In the genomic region with DNA sequence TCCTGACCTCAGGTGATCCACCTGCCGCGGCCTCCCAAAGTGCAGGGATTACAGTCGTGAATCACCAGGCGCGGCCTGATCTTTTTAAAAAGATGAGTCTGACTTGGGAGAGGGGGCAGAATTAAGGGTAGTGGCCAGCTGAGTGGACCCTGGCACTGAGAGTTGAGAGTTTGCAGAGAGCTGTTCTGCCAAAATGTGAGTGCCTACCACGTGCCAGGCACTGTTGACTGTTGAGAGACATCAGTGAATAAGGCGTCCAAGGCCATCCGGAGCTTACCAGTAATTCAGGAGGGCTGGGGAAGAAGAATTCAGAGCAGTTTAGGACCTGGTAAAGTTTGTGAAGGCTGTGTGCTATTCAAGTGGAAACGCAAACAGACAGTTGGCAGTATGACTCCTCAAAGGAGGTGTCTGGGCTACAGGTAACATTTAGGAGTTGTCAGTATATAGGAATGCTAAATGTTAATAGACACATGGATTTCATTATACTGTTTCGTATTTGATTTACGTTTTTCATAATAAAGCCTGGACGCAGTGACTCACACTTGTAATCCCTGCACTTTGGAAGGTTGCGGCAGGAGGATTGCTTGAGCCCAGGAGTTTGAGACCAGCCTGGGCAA, we compare ENCODE assay signal across 8 cellular contexts. TPM values are rescaled to one million over a fixed set of nuclear protein-coding genes. Genes with fewer than 3 reads are reported as not detected.
DNase-seq lines count a peak whose midpoint lies in the region; ATAC-seq, FAIRE-seq and TF ChIP-seq lines count a peak whose summit lies in the region.

No MANE protein-coding gene starts in this region.

- no peak for ATAC-seq in activated T-cell treated with anti-CD3 and anti-CD28 coated beads, Interleukin-2, amount 50 U/mL, for 72 hours (replicated peaks in 1 of 2)
- ATAC-seq in HG03378 (IDR thresholded peaks at IDR 0.05; ENCODE audit: unreplicated experiment) = no peak

- H3K9me1 ChIP-seq in keratinocyte (ENCODE audit: control insufficient read depth, extremely low read depth, insufficient read depth, low read length) = peaks cover 3% of the 10 kb centered on the region

- H3K79me2 ChIP-seq in astrocyte (ENCODE audit: insufficient read depth, low read length) (peaks cover 60% of the 10 kb centered on the region), keratinocyte (ENCODE audit: control insufficient read depth, insufficient read depth, low read length) (peaks cover 11% of the 10 kb centered on the region)

- H3K4me3 ChIP-seq in astrocyte (ENCODE audit: insufficient read depth, low read depth, low read length) (peak overlapping the region; percentile 34), keratinocyte (ENCODE audit: control insufficient read depth in 2 of 3, extremely low read depth in 1 of 3, insufficient read depth in 2 of 3, low read depth in 1 of 3, low read length in 3 of 3) (no peak overlapping the region), transverse colon (peak overlapping the region in 1 of 4 donors; percentile 74)

- peaks cover 28% of the 10 kb centered on the region for H4K20me1 ChIP-seq in astrocyte (ENCODE audit: insufficient read depth, low read length)
- no peaks in the 10 kb centered on the region for H4K20me1 ChIP-seq in keratinocyte (ENCODE audit: control insufficient read depth, extremely low read depth, insufficient read depth, low read length)

- H2AFZ ChIP-seq in astrocyte (ENCODE audit: low read depth, low read length) (no peak overlapping the region), keratinocyte (ENCODE audit: control insufficient read depth, low read length) (no peak overlapping the region)

- no peaks in the 10 kb centered on the region for H3K27me3 Mint-ChIP-seq in activated T-cell treated with anti-CD3 and anti-CD28 coated beads, Interleukin-2, amount 50 U/mL, for 72 hours (ENCODE audit: low read depth)
- H3K27me3 Mint-ChIP-seq in astrocyte (ENCODE audit: low read depth, unreplicated experiment) = peaks cover 7% of the 10 kb centered on the region

- DNase-seq in activated T-cell treated with anti-CD3 and anti-CD28 coated beads, Interleukin-2, amount 50 U/mL, for 72 hours = no peak
- DNase-seq in activated T-cell treated with anti-CD3 and anti-CD28 coated beads, Interleukin-2, amount 50 U/mL, for 1 hour = no peak
- DNase-seq in astrocyte (ENCODE audit: low read depth) (no peak), keratinocyte (ENCODE audit: low read depth, low spot score) (no peak), transverse colon (no peak), AML-193 (lab: John Stamatoyannopoulos, UW) (no peak), GM10266 (ENCODE audit: extremely low spot score) (no peak)

- no peak for FAIRE-seq in astrocyte (lab: Jason Lieb, UNC)
- FAIRE-seq in keratinocyte (lab: Jason Lieb, UNC) = peak; percentile 74

- H3K27me3 ChIP-seq in astrocyte (ENCODE audit: insufficient read depth, low read length) (no peaks in the 10 kb centered on the region), keratinocyte (ENCODE audit: control insufficient read depth, extremely low read depth, insufficient read depth, low read length) (no peaks in the 10 kb centered on the region), transverse colon (no peaks in the 10 kb centered on the region)

- H3K9ac ChIP-seq in astrocyte (ENCODE audit: low read length) (no peak overlapping the region), keratinocyte (ENCODE audit: control insufficient read depth, extremely low read depth, insufficient read depth, low read length) (no peak overlapping the region)

- H3K27ac ChIP-seq in astrocyte (ENCODE audit: low read depth, low read length) (no peak overlapping the region), keratinocyte (ENCODE audit: control insufficient read depth, insufficient read depth, low read length) (peak overlapping the region; percentile 57), transverse colon (peak overlapping the region; percentile 94 to 96 (median 94))

- H3K4me2 ChIP-seq in astrocyte (ENCODE audit: low read length) (peak overlapping the region; percentile 85), keratinocyte (ENCODE audit: control insufficient read depth, extremely low read depth, insufficient read depth, low read depth, low read length) (peak overlapping the region; percentile 31)

- intact Hi-C loops in transverse colon (cut with DNase I; ENCODE audit: low total_unique reads) = no loop called here

- TF ChIP-seq POLR2A in transverse colon (IDR thresholded peaks at IDR 0.05) = no peak

- H3K4me1 Mint-ChIP-seq in activated T-cell treated with anti-CD3 and anti-CD28 coated beads, Interleukin-2, amount 50 U/mL, for 72 hours (ENCODE audit: low read depth) = peaks cover 32% of the 10 kb centered on the region
- peaks cover 11% of the 10 kb centered on the region for H3K4me1 Mint-ChIP-seq in astrocyte (ENCODE audit: low read depth, unreplicated experiment)

- dilution Hi-C loops in keratinocyte (cut with MboI; ENCODE audit: extremely low pct_ligation_motif_present, low sequenced_read_pairs) = no loop called here

- H3K36me3 ChIP-seq in astrocyte (ENCODE audit: insufficient read depth, low read length) (no peaks in the 10 kb centered on the region), keratinocyte (ENCODE audit: control insufficient read depth in 2 of 2, extremely low read depth in 1 of 2, insufficient read depth in 2 of 2, low read length in 2 of 2) (peaks cover 0 to 2% of the 10 kb centered on the region in 2 experiments), transverse colon (no peaks in the 10 kb centered on the region)

- in situ Hi-C loops in transverse colon (cut with MboI; ENCODE audit: low pct_ligation_motif_present in 1 of 4, low pct_unique_long_range_greater_than_20kb in 1 of 4, low sequenced_read_pairs in 3 of 4) = loop anchor here (25.0 kb wide), 1 partner anchor 329 kb away; no protein-coding TSS in a partner anchor

- peaks cover 3 to 6% of the 10 kb centered on the region in 2 donors for H3K36me3 Mint-ChIP-seq in activated T-cell treated with anti-CD3 and anti-CD28 coated beads, Interleukin-2, amount 50 U/mL, for 72 hours (ENCODE audit: insufficient read depth in 2 of 2)
- H3K36me3 Mint-ChIP-seq in astrocyte (ENCODE audit: low read depth, unreplicated experiment) = peaks cover 13% of the 10 kb centered on the region

- no peak overlapping the region for H3K27ac Mint-ChIP-seq in activated T-cell treated with anti-CD3 and anti-CD28 coated beads, Interleukin-2, amount 50 U/mL, for 72 hours
- H3K27ac Mint-ChIP-seq in astrocyte (ENCODE audit: unreplicated experiment) = no peak overlapping the region

- WGBS in transverse colon (ENCODE audit: low coverage in 1 of 2), 2 donors = 55 to 72% methylated on average over 8 to 13 of the region's 13 CpGs

- H3K9me3 ChIP-seq in astrocyte (ENCODE audit: insufficient read depth, low read depth, low read length) (no peaks in the 10 kb centered on the region), keratinocyte (ENCODE audit: control insufficient read depth, low read depth, low read length) (no peaks in the 10 kb centered on the region), transverse colon (no peaks in the 10 kb centered on the region)

- no peak for TF ChIP-seq EP300 in transverse colon (IDR thresholded peaks at IDR 0.05; ENCODE audit: low read depth)

- TF ChIP-seq CTCF in astrocyte (IDR thresholded peaks at IDR 0.05; ENCODE audit: insufficient read depth, low read depth, low read length) (no peak), keratinocyte (optimal IDR thresholded peaks at IDR 0.05 in 1 of 3, IDR thresholded peaks at IDR 0.05 in 1 of 3, conservative IDR thresholded peaks at IDR 0.05 in 1 of 3; ENCODE audit: extremely low read depth in 1 of 3, insufficient read depth in 2 of 3, low read length in 3 of 3) (no peak), transverse colon (IDR thresholded peaks at IDR 0.05) (no peak), GM10266 (IDR thresholded peaks at IDR 0.05; ENCODE audit: control insufficient read depth, insufficient read depth, low read depth, missing control alignments) (no peak)

- H3K4me3 Mint-ChIP-seq in activated T-cell treated with anti-CD3 and anti-CD28 coated beads, Interleukin-2, amount 50 U/mL, for 72 hours = peak overlapping the region; percentile 87 to 95
- H3K4me3 Mint-ChIP-seq in astrocyte (ENCODE audit: unreplicated experiment) = peak overlapping the region; percentile 94

- H3K4me1 ChIP-seq in astrocyte (ENCODE audit: insufficient read depth, low read length) (peaks cover 7% of the 10 kb centered on the region), keratinocyte (ENCODE audit: control insufficient read depth, extremely low read depth, insufficient read depth, low read length) (peaks cover 22% of the 10 kb centered on the region), transverse colon (peaks cover 4 to 42% (median 15%) of the 10 kb centered on the region in 4 donors)

- H3K9me3 Mint-ChIP-seq in activated T-cell treated with anti-CD3 and anti-CD28 coated beads, Interleukin-2, amount 50 U/mL, for 72 hours = no peaks in the 10 kb centered on the region
- H3K9me3 Mint-ChIP-seq in astrocyte (ENCODE audit: unreplicated experiment) = no peaks in the 10 kb centered on the region

RNA-seq across cellular contexts. Expression of gene NIPSNAP2, which starts 1.5 kb away (rescaled TPM):
- total RNA-seq in activated T-cell treated with anti-CD3 and anti-CD28 coated beads, Interleukin-2, amount 50 U/mL, for 72 hours = 10 to 100 TPM; 55.5 to 57.0 TPM
- total RNA-seq in astrocyte (33.2 and 37.4 TPM in 2 replicates), transverse colon (100 to 1,000 TPM in 1 of 4 donors, 10 to 100 TPM in 3; 56.9 to 107 (median 84.1) TPM)
- polyA plus RNA-seq in keratinocyte = 39.5 to 64.7 TPM (median 45.6 TPM) in 3 replicates
- polyA plus RNA-seq in keratinocyte (2011; ENCODE audit: low read depth) = 8.1 TPM
- polyA plus RNA-seq in keratinocyte (2011; cell fraction: cytosol; rRNA removed) = 37.9 and 60.5 TPM in 2 replicates
- 17.1 and 18.5 TPM in 2 replicates for polyA plus RNA-seq in keratinocyte (2011; cell fraction: nucleus; rRNA removed)
- polyA plus RNA-seq in keratinocyte (2012; ENCODE audit: low replicate concordance) = 17.3 and 33.1 TPM in 2 replicates
- polyA minus RNA-seq in keratinocyte = 9.9 to 44.1 TPM (median 21.9 TPM) in 3 replicates
- 23.4 TPM for polyA minus RNA-seq in keratinocyte (2011; cell fraction: cytosol; rRNA and poly(A)+ RNA removed)
- polyA minus RNA-seq in keratinocyte (2011; cell fraction: nucleus; rRNA and poly(A)+ RNA removed) = 9.2 and 11.8 TPM in 2 replicates

RNA-seq across cellular contexts. Expression of gene MRPS17, which starts 14.2 kb away (rescaled TPM):
- 10 to 100 TPM; 15.3 to 17.1 TPM for total RNA-seq in activated T-cell treated with anti-CD3 and anti-CD28 coated beads, Interleukin-2, amount 50 U/mL, for 72 hours
- total RNA-seq in astrocyte (13.8 and 15.7 TPM in 2 replicates), transverse colon (10 to 100 TPM in 1 of 4 donors, 1 to 10 TPM in 3; 1.1 to 11.5 (median 4.5) TPM)
- polyA plus RNA-seq in keratinocyte = 20.2 to 40.8 TPM (median 30.7 TPM) in 3 replicates
- polyA plus RNA-seq in keratinocyte (2011; ENCODE audit: low read depth) = 16.4 TPM
- 17.4 and 32.5 TPM in 2 replicates for polyA plus RNA-seq in keratinocyte (2011; cell fraction: cytosol; rRNA removed)
- polyA plus RNA-seq in keratinocyte (2011; cell fraction: nucleus; rRNA removed) = 15.2 and 16.3 TPM in 2 replicates
- polyA plus RNA-seq in keratinocyte (2012; ENCODE audit: low replicate concordance) = 28.0 and 33.3 TPM in 2 replicates
- 5.7 to 9.4 TPM (median 7.9 TPM) in 3 replicates for polyA minus RNA-seq in keratinocyte
- polyA minus RNA-seq in keratinocyte (2011; cell fraction: cytosol; rRNA and poly(A)+ RNA removed) = 8.1 TPM
- 5.3 and 5.5 TPM in 2 replicates for polyA minus RNA-seq in keratinocyte (2011; cell fraction: nucleus; rRNA and poly(A)+ RNA removed)
